1 cellular context compared by ENCODE assay signal in the genomic region with DNA sequence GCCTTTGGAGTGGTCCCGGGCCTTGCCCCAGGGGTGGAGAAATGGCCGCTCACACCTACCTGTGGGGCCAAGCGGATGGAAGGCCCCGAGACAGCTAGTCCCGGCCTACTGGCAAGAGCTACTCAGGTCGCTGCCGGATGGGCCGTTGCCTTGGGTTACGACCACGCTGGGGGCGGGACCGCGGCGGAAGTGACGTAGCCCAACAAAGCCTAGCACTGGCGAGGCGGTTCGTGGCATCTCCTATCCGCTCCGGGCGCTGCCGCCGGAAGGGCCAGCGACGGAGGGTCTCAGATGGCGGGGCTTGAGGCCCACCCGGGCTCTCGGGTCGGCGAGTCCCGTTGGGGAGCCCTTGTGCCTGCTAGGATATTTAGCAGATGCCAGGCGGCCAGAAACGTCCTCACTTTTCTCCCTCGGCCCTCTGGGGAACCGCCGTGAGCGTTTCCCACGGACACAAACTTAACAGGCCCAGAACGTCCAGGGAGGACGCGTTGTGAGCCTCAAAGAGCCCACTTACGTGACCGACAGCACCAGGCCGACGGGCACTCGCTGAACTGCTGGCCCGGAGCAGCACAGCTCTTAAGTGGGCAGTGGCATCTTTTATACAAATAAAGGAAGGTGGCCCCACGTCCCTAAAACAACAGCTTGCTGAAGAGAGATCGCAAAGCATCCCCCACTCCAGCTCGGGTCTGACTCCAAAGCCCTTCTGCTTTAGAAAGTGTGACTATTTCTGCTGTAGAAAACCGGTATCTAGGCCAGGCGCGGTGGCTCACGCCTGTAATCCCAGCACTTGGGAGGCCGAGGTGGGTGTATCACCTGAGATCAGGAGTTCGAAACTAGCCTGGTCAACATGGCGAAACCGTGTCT.
A peak's percentile ranks its signal among the peaks of the same experiment; 100 is the strongest.
TF ChIP-seq lines count a peak whose summit lies in the region.

A gene with protein sequence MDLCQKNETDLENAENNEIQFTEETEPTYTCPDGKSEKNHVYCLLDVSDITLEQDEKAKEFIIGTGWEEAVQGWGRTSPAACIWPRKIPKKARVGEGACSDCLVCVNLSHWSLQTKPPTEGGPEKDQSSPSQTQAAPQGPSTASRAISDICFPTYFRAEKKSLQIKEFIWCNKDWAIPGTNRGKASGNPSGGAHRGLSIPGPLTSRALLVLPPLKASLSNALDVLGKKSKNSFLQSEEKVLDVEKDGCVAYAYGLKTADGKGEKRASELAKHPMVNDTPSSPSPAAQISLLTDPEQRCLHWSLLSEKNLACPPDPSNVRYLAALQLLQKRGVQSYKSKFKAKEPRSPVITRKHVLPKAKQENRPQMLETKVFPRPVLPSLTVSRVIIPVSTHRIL (minus strand): TSS at position 162 of the 864 bp plus-strand sequence. CDS start 13,283 bp downstream, outside the sequence.

TF ChIP-seq in K562, 482 proteins besides CTCF, POLR2A, EP300 and RAD21 (continued from another document):
- TF ChIP-seq, protein P1, sequence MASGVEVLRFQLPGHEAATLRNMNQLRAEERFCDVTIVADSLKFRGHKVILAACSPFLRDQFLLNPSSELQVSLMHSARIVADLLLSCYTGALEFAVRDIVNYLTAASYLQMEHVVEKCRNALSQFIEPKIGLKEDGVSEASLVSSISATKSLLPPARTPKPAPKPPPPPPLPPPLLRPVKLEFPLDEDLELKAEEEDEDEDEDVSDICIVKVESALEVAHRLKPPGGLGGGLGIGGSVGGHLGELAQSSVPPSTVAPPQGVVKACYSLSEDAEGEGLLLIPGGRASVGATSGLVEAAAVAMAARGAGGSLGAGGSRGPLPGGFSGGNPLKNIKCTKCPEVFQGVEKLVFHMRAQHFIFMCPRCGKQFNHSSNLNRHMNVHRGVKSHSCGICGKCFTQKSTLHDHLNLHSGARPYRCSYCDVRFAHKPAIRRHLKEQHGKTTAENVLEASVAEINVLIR (CRISPR knock-in tag; IDR thresholded peaks at IDR 0.05): peak; percentile 85
- TF ChIP-seq FOXJ2 (tag; IDR thresholded peaks at IDR 0.05) (no peak; the same call in 1 of the 2 replicates), ZNF239 (CRISPR knock-in tag; IDR thresholded peaks at IDR 0.05) (no peak), MAFF (IDR thresholded peaks at IDR 0.05; ENCODE audit: low read length) (no peak), BRCA1 (IDR thresholded peaks at IDR 0.05) (no peak), BRCA1 (CRISPR knock-in tag; IDR thresholded peaks at IDR 0.05) (no peak), FOXJ3 (CRISPR knock-in tag; IDR thresholded peaks at IDR 0.05) (no peak), ZNF436 (CRISPR knock-in tag; IDR thresholded peaks at IDR 0.05) (no peak), HDGF (IDR thresholded peaks at IDR 0.05) (no peak), MYC (IDR thresholded peaks at IDR 0.05; ENCODE audit: low read depth, low read length) (peak; percentile 34), MYC (CRISPR knock-in tag; IDR thresholded peaks at IDR 0.05; ENCODE audit: borderline replicate concordance, low read depth) (peak; percentile 73; the same call in 1 of the 2 replicates), LEF1 (IDR thresholded peaks at IDR 0.05) (no peak), PHF8 (IDR thresholded peaks at IDR 0.05; ENCODE audit: borderline replicate concordance, low read length) (peak; percentile 96), RFX7 (CRISPR knock-in tag; IDR thresholded peaks at IDR 0.05) (no peak)
- TF ChIP-seq, protein P2, sequence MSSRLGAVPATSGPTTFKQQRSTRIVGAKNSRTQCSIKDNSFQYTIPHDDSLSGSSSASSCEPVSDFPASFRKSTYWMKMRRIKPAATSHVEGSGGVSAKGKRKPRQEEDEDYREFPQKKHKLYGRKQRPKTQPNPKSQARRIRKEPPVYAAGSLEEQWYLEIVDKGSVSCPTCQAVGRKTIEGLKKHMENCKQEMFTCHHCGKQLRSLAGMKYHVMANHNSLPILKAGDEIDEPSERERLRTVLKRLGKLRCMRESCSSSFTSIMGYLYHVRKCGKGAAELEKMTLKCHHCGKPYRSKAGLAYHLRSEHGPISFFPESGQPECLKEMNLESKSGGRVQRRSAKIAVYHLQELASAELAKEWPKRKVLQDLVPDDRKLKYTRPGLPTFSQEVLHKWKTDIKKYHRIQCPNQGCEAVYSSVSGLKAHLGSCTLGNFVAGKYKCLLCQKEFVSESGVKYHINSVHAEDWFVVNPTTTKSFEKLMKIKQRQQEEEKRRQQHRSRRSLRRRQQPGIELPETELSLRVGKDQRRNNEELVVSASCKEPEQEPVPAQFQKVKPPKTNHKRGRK (tag; IDR thresholded peaks at IDR 0.05): no peak
- TF ChIP-seq, protein P3, sequence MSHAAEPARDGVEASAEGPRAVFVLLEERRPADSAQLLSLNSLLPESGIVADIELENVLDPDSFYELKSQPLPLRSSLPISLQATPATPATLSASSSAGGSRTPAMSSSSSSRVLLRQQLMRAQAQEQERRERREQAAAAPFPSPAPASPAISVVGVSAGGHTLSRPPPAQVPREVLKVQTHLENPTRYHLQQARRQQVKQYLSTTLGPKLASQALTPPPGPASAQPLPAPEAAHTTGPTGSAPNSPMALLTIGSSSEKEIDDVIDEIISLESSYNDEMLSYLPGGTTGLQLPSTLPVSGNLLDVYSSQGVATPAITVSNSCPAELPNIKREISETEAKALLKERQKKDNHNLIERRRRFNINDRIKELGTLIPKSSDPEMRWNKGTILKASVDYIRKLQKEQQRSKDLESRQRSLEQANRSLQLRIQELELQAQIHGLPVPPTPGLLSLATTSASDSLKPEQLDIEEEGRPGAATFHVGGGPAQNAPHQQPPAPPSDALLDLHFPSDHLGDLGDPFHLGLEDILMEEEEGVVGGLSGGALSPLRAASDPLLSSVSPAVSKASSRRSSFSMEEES (CRISPR knock-in tag; IDR thresholded peaks at IDR 0.05): no peak
- TF ChIP-seq, protein P4, sequence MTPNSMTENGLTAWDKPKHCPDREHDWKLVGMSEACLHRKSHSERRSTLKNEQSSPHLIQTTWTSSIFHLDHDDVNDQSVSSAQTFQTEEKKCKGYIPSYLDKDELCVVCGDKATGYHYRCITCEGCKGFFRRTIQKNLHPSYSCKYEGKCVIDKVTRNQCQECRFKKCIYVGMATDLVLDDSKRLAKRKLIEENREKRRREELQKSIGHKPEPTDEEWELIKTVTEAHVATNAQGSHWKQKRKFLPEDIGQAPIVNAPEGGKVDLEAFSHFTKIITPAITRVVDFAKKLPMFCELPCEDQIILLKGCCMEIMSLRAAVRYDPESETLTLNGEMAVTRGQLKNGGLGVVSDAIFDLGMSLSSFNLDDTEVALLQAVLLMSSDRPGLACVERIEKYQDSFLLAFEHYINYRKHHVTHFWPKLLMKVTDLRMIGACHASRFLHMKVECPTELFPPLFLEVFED (CRISPR knock-in tag; conservative IDR thresholded peaks at IDR 0.05): no peak
- TF ChIP-seq, protein P5, sequence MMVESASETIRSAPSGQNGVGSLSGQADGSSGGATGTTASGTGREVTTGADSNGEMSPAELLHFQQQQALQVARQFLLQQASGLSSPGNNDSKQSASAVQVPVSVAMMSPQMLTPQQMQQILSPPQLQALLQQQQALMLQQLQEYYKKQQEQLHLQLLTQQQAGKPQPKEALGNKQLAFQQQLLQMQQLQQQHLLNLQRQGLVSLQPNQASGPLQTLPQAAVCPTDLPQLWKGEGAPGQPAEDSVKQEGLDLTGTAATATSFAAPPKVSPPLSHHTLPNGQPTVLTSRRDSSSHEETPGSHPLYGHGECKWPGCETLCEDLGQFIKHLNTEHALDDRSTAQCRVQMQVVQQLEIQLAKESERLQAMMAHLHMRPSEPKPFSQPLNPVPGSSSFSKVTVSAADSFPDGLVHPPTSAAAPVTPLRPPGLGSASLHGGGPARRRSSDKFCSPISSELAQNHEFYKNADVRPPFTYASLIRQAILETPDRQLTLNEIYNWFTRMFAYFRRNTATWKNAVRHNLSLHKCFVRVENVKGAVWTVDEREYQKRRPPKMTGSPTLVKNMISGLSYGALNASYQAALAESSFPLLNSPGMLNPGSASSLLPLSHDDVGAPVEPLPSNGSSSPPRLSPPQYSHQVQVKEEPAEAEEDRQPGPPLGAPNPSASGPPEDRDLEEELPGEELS (CRISPR knock-in tag; IDR thresholded peaks at IDR 0.05; ENCODE audit: borderline replicate concordance): 0 out of 2 replicates have a peak, but pooled peaks have one; percentile 5
